ENCODE assay signal across 11 cellular contexts in the genomic region with DNA sequence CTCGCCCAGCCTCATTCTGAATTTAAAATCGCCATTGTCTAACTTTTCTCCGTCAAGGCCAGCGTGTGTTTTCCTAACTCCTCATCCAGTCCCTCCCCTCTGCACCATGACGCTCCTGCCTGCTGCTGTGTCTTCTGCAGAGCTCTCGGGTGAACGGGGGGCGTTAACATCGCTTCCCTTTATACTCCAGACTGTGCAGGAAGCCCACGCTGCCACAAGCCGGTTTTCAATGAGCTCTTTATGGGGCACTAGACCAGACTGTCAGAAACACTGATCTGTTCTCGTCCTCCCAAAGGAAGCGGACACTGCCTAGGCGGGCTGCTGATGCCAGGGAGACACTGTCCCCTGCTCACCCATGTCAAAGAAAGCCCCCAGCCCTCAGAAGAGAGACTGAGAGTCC. TPM values are rescaled to one million over a fixed set of nuclear protein-coding genes. Genes with fewer than 3 reads are reported as not detected.
A peak's percentile ranks its signal among the peaks of the same experiment; 100 is the strongest.
DNase-seq lines count a peak whose midpoint lies in the region; ATAC-seq and TF ChIP-seq lines count a peak whose summit lies in the region.
"Had no signal": no experiment of that assay in that cellular context is flagged by ENCODE, and none has a peak within 500 bp of the region (broad histone marks: within the 10 kb centered on the region; RNA-seq: fewer than 3 reads in every experiment).

No MANE protein-coding gene starts in this region.

- peak overlapping the region in 1 of 7 donors; percentile 40 for H3K4me3 Mint-ChIP-seq in CD8-positive, alpha-beta memory T cell

- no TSS peak for BruUV-seq in A673 (replicated peaks; lab: Mats Ljungman, UMichigan)

- no peak overlapping the region for H3K4me3 ChIP-seq in CD8-positive, alpha-beta memory T cell (ENCODE audit: low read length)
- H3K4me3 ChIP-seq in lower lobe of right lung (no peak overlapping the region), A673 (ENCODE audit: low read depth, low read length, poor library complexity, severe bottlenecking) (no peak overlapping the region)
- H3K4me3 ChIP-seq: GM23248, thoracic aorta had no signal

- peak in 1 of 5 donors; percentile 25 for DNase-seq in CD8-positive, alpha-beta memory T cell
- DNase-seq in RWPE1 (ENCODE audit: low spot score), result no peak
- DNase-seq in lower lobe of right lung, result no peak
- DNase-seq in OCI-M1 (lab: John Stamatoyannopoulos, UW), result no peak
- no peak for DNase-seq in stimulated activated CD4-positive, alpha-beta T cell treated with anti-CD3 and anti-CD28 coated beads, Interleukin-2, amount 100 ng/mL, for 48 hours
- DNase-seq in GM03348 (ENCODE audit: low spot score), result no peak
- DNase-seq in A673 (ENCODE audit: low spot score), result no peak
- DNase-seq: GM23248, NCI-H2171 had no signal

- CTCF ChIA-PET in CD8-positive, alpha-beta memory T cell (lab: Charles Lee), result interaction anchor here (1.6 to 2.1 kb wide), 2 partner anchors 21 to 46 kb away, joined by 5 to 6 read pairs; no protein-coding TSS in a partner anchor
- CTCF ChIA-PET in RWPE1 (lab: Yijun Ruan, JAX), result interaction anchor here (0.9 kb wide), 1 partner anchor 9 kb away, joined by 5 read pairs; no protein-coding TSS in a partner anchor
- CTCF ChIA-PET in A673 (lab: Charles Lee), result no interaction called here

- H3K9me3 ChIP-seq in CD8-positive, alpha-beta memory T cell (ENCODE audit: low read length), result no peaks in the 10 kb centered on the region
- H3K9me3 ChIP-seq in lower lobe of right lung (no peaks in the 10 kb centered on the region), A673 (ENCODE audit: low read depth, low read length, poor library complexity, severe bottlenecking) (no peaks in the 10 kb centered on the region)
- H3K9me3 ChIP-seq: thoracic aorta had no signal

- intact Hi-C loops in lower lobe of right lung (cut with DNase I), result no loop called here
- intact Hi-C loops in A673 (cut with micrococcal nuclease; ENCODE audit: unreplicated experiment), result no loop called here

- no peaks in the 10 kb centered on the region for H3K36me3 ChIP-seq in CD8-positive, alpha-beta memory T cell (ENCODE audit: insufficient read depth, low read length)
- H3K36me3 ChIP-seq in lower lobe of right lung (peaks cover 39% of the 10 kb centered on the region), A673 (ENCODE audit: insufficient read depth, low read length, poor library complexity, severe bottlenecking) (no peaks in the 10 kb centered on the region)
- H3K36me3 ChIP-seq: thoracic aorta had no signal

- no peaks in the 10 kb centered on the region for H3K27me3 Mint-ChIP-seq in CD8-positive, alpha-beta memory T cell

- H3K9me3 Mint-ChIP-seq in CD8-positive, alpha-beta memory T cell, result no peaks in the 10 kb centered on the region

- H3K27ac Mint-ChIP-seq in CD8-positive, alpha-beta memory T cell, result peak overlapping the region in 5 of 8 donors; percentile 24 to 90 (median 78)

- no peak overlapping the region for H3K27ac ChIP-seq in CD8-positive, alpha-beta memory T cell (ENCODE audit: low read depth, low read length)
- H3K27ac ChIP-seq in RWPE1 (peak overlapping the region; percentile 29), lower lobe of right lung (peak overlapping the region; percentile 11), A673 (ENCODE audit: low read depth, low read length, poor library complexity, severe bottlenecking) (no peak overlapping the region)
- H3K27ac ChIP-seq: GM23248 had no signal

- TF ChIP-seq CTCF in RWPE1 (conservative IDR thresholded peaks at IDR 0.05; ENCODE audit: low read depth) (no peak), lower lobe of right lung (IDR thresholded peaks at IDR 0.05) (no peak), A673 (conservative IDR thresholded peaks at IDR 0.05; ENCODE audit: low read depth, low read length) (no peak)

- ATAC-seq in HG02938 (IDR thresholded peaks at IDR 0.05; ENCODE audit: unreplicated experiment) (peak; percentile 9), lower lobe of right lung (no peak)

- POLR2A ChIA-PET in CD8-positive, alpha-beta memory T cell (lab: Charles Lee), result interaction anchor here (1.3 kb wide), 1 partner anchor 12 kb away, joined by 4 read pairs; no protein-coding TSS in a partner anchor
- POLR2A ChIA-PET in RWPE1 (lab: Yijun Ruan, JAX; ENCODE audit: low non-redundant PET), result no interaction called here
- POLR2A ChIA-PET in A673 (lab: Charles Lee; ENCODE audit: low non-redundant PET), result interaction anchor here (1.0 kb wide), 1 partner anchor 19 kb away, joined by 3 read pairs; no protein-coding TSS in a partner anchor

- H3K36me3 Mint-ChIP-seq in CD8-positive, alpha-beta memory T cell, result peaks cover 4 to 59% (median 9%) of the 10 kb centered on the region in 3 donors

- no peaks in the 10 kb centered on the region for H3K4me1 ChIP-seq in CD8-positive, alpha-beta memory T cell (ENCODE audit: insufficient read depth, low read length)
- H3K4me1 ChIP-seq in lower lobe of right lung, result peaks cover 14% of the 10 kb centered on the region
- H3K4me1 ChIP-seq in A673 (ENCODE audit: insufficient read depth, low read length, poor library complexity, severe bottlenecking), result no peaks in the 10 kb centered on the region

- no peaks in the 10 kb centered on the region for H3K27me3 ChIP-seq in CD8-positive, alpha-beta memory T cell (ENCODE audit: insufficient read depth, low read length, poor library complexity, severe bottlenecking)
- H3K27me3 ChIP-seq in lower lobe of right lung (ENCODE audit: low read depth), result no peaks in the 10 kb centered on the region
- H3K27me3 ChIP-seq in A673 (replicated peaks; ENCODE audit: insufficient read depth, low read depth, low read length, poor library complexity), result no peaks in the 10 kb centered on the region

- H3K4me1 Mint-ChIP-seq in CD8-positive, alpha-beta memory T cell, result peaks cover 4 to 10% (median 8%) of the 10 kb centered on the region in 3 donors

RNA-seq across cellular contexts. Expression of a gene that starts 13.3 kb away (rescaled TPM):
- not detected for total RNA-seq in CD8-positive, alpha-beta memory T cell
- polyA plus RNA-seq in CD8-positive, alpha-beta memory T cell, result not detected
- total RNA-seq in lower lobe of right lung (not detected), A673 (2021) (not detected in 2 replicates)
- total RNA-seq: GM23248, thoracic aorta had no signal
- polyA plus RNA-seq: GM23248 had no signal

RNA-seq across cellular contexts. Expression of a gene that starts 20.5 kb away (rescaled TPM):
- total RNA-seq in CD8-positive, alpha-beta memory T cell, result 10 to 100 TPM; 38.2 to 42.5 TPM
- 38.4 TPM for polyA plus RNA-seq in CD8-positive, alpha-beta memory T cell
- total RNA-seq in lower lobe of right lung (47.8 TPM), A673 (2021) (20.4 and 26.5 TPM in 2 replicates)

RNA-seq across cellular contexts. Expression of a gene that starts 27.7 kb away (rescaled TPM):
- 10 to 100 TPM; 33.6 to 35.0 TPM for total RNA-seq in CD8-positive, alpha-beta memory T cell
- polyA plus RNA-seq in CD8-positive, alpha-beta memory T cell, result 14.9 TPM
- 18.2 TPM for total RNA-seq in lower lobe of right lung
- total RNA-seq in A673 (2021), result 56.9 and 57.4 TPM in 2 replicates

RNA-seq across cellular contexts. Expression of a gene that starts 56.8 kb away (rescaled TPM):
- total RNA-seq in CD8-positive, alpha-beta memory T cell, result not detected
- polyA plus RNA-seq in CD8-positive, alpha-beta memory T cell, result 0.23 TPM
- 30.2 TPM for total RNA-seq in lower lobe of right lung
- total RNA-seq in A673 (2021), result 0.56 and 0.61 TPM in 2 replicates

RNA-seq across cellular contexts. Expression of a gene that starts 59.2 kb away (rescaled TPM):
- under 1 TPM; 0.38 to 0.53 TPM for total RNA-seq in CD8-positive, alpha-beta memory T cell
- polyA plus RNA-seq in CD8-positive, alpha-beta memory T cell, result 1.2 TPM
- 8.2 TPM for total RNA-seq in lower lobe of right lung
- total RNA-seq in A673 (2021), result not detected in 2 replicates

Comparison
In these comparisons a context has a peak if more than half of its experiments do, and no peak if none do; other contexts are left out.
1. H3K27ac ChIP-seq: peak in RWPE1 (single experiment) and lower lobe of right lung (single experiment); none in CD8-positive, alpha-beta memory T cell (single experiment) and A673 (single experiment).